Comparison of ENCODE assay signal across 27 cellular contexts in the genomic region with DNA sequence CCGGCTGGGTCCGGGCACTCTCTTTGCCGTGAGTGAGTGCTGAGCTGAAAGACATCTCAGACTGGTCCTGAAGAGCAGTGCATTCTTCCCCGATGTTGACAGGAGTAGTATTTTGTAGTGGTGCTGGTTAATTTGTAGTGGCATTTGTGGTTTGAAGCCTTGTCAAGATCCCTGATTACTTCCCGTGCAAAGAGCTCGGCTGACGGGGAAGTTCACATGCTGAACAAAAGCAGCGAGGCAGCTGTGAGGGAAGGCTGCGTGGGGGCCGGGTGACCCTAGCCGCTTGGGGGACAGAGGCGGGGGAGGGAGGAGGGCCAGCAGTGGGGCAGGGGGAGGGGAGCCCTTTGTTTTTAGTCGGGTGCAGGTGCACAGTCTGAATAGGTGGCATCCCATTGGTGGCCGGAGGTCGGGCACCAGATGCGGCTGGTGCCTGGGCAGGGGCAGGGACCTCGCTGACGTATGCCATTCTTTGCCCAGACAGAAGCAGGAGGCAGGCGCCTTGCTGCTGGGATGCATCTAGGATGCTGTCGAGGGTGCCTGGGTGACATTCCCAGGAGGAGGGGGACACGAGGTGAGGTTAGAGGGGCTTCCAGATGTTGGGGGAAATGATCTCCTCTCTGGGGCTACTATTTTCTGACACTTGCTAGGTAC.
DNase-seq lines count a peak whose midpoint lies in the region; ATAC-seq and TF ChIP-seq lines count a peak whose summit lies in the region.
"Had no signal": no experiment of that assay in that cellular context is flagged by ENCODE, and none has a peak within 500 bp of the region (broad histone marks: within the 10 kb centered on the region; RNA-seq: fewer than 3 reads in every experiment).

No MANE protein-coding gene starts in this region.

- no peak overlapping the region for H3K4me3 ChIP-seq in BLaER1 treated with 17β-estradiol and CSF1 and Interleukin-3, amounts not matched to agents 10 nM and 100 nM
- no peak overlapping the region for H3K4me3 ChIP-seq in GM23338
- no peak overlapping the region for H3K4me3 ChIP-seq in neuronal stem cell (ENCODE audit: low read length in 2 of 2)
- no peak overlapping the region for H3K4me3 ChIP-seq in MG63
- H3K4me3 ChIP-seq: colonic mucosa, right atrium auricular region, stomach had no signal

- H3K9me3 ChIP-seq in BLaER1 treated with 17β-estradiol and CSF1 and Interleukin-3, amounts not matched to agents 10 nM and 100 nM (replicated peaks in 1 of 11), result no peaks in the 10 kb centered on the region
- no peaks in the 10 kb centered on the region for H3K9me3 ChIP-seq in neuronal stem cell (replicated peaks in 1 of 2; ENCODE audit: control insufficient read depth in 2 of 2, insufficient read depth in 1 of 2, low read depth in 1 of 2, low read length in 2 of 2)
- no peaks in the 10 kb centered on the region for H3K9me3 ChIP-seq in MG63
- H3K9me3 ChIP-seq: BE2C, colonic mucosa, right atrium auricular region, stomach had no signal

- H3K18ac ChIP-seq in neuronal stem cell (ENCODE audit: low read length), result peak overlapping the region; percentile 23

- no peak overlapping the region for H2BK15ac ChIP-seq in neuronal stem cell (ENCODE audit: low read length)

- no peaks in the 10 kb centered on the region for H3K36me3 Mint-ChIP-seq in GM23338 (ENCODE audit: low read depth)
- peaks cover 2% of the 10 kb centered on the region for H3K36me3 Mint-ChIP-seq in activated CD4-positive, alpha-beta memory T cell treated with anti-CD3 and anti-CD28 coated beads for 36 hours

- H3K4ac ChIP-seq in neuronal stem cell (ENCODE audit: low read length), result no peak overlapping the region

- no peak overlapping the region for H4K91ac ChIP-seq in neuronal stem cell (ENCODE audit: low read depth, low read length, poor library complexity)

- no peak overlapping the region for H4K8ac ChIP-seq in neuronal stem cell (ENCODE audit: low read depth, low read length)

- H4K20me1 ChIP-seq in BLaER1 treated with 17β-estradiol and CSF1 and Interleukin-3, amounts not matched to agents 10 nM and 100 nM, result peaks cover 38 to 91% (median 54%) of the 10 kb centered on the region in 11 experiments; a peak in 19 of 22 replicates
- no peaks in the 10 kb centered on the region for H4K20me1 ChIP-seq in GM23338 (replicated peaks; ENCODE audit: insufficient read depth)

- peaks cover 3% of the 10 kb centered on the region; the same call in 1 of the 2 replicates for H3F3A ChIP-seq in GM23338 (replicated peaks; ENCODE audit: low read depth)

- H3K79me1 ChIP-seq in neuronal stem cell (ENCODE audit: low read depth, low read length), result no peaks in the 10 kb centered on the region

- no peaks in the 10 kb centered on the region for H3K9me3 Mint-ChIP-seq in GM23338
- H3K9me3 Mint-ChIP-seq in activated CD4-positive, alpha-beta memory T cell treated with anti-CD3 and anti-CD28 coated beads for 36 hours, result no peaks in the 10 kb centered on the region
- H3K9me3 Mint-ChIP-seq: activated T-helper 1 cell treated with anti-CD3 and anti-CD28 coated beads, Interleukin-12 subunit alpha, Interleukin-12 subunit beta, Interleukin-2, Interleukin-4 antibody, amounts not matched to agents 30 ng/mL and 10 ng/mL and 1 ng/mL, durations not matched to agents 14 hours and 24 hours and 36 hours; memory B cell; nephron progenitor cell had no signal

- no CpG with 5 or more reads among the region's 21 CpGs for WGBS in neuronal stem cell (ENCODE audit: extremely low coverage in 2 of 2, insufficient read length in 2 of 2, insufficient replicate concordance in 1 of 2), 2 donors

- H3K36me3 ChIP-seq in BLaER1 treated with 17β-estradiol and CSF1 and Interleukin-3, amounts not matched to agents 10 nM and 100 nM, result peaks cover 9 to 96% (median 66%) of the 10 kb centered on the region in 11 experiments; a peak in 18 of 22 replicates
- no peaks in the 10 kb centered on the region for H3K36me3 ChIP-seq in GM23338 (ENCODE audit: insufficient read depth)
- H3K36me3 ChIP-seq in neuronal stem cell (replicated peaks in 1 of 2; ENCODE audit: control insufficient read depth in 2 of 2, insufficient read depth in 2 of 2, low read length in 2 of 2), result peaks cover 0 to 3% of the 10 kb centered on the region in 2 donors
- no peaks in the 10 kb centered on the region for H3K36me3 ChIP-seq in MG63
- H3K36me3 ChIP-seq: BE2C, colonic mucosa, right atrium auricular region had no signal

- peaks cover 0 to 12% (median 0%) of the 10 kb centered on the region in 11 experiments; a peak in 5 of 22 replicates for H3K27me3 ChIP-seq in BLaER1 treated with 17β-estradiol and CSF1 and Interleukin-3, amounts not matched to agents 10 nM and 100 nM
- H3K27me3 ChIP-seq in GM23338 (ENCODE audit: insufficient read depth) (no peaks in the 10 kb centered on the region), neuronal stem cell (ENCODE audit: control insufficient read depth in 3 of 3, insufficient read depth in 3 of 3, low read depth in 1 of 3, low read length in 3 of 3) (no peaks in the 10 kb centered on the region), MG63 (no peaks in the 10 kb centered on the region)
- H3K27me3 ChIP-seq: BE2C, colonic mucosa, right atrium auricular region, stomach had no signal

- DNase-seq in GM23338 (ENCODE audit: low spot score), result no peak
- DNase-seq in astrocyte of the hippocampus (ENCODE audit: low read depth, low spot score), result peak; percentile 67
- no peak for DNase-seq in neuronal stem cell (ENCODE audit: low spot score)
- no peak for DNase-seq in DMS 273 treated with DMSO at 0.1 percent for 48 hours (lab: John Stamatoyannopoulos, UW)
- DNase-seq in activated CD4-positive, alpha-beta memory T cell treated with anti-CD3 and anti-CD28 coated beads for 36 hours, result no peak
- DNase-seq in 8988T, result no peak
- no peak for DNase-seq in MG63
- DNase-seq: activated naive CD4-positive, alpha-beta T cell treated with Interleukin-2 at 50 U/mL for 16 hours; amniotic stem cell; BE2C; colonic mucosa; DMS53; effector CD4-positive, alpha-beta T cell; hypothalamus; NCI-H1048; NCI-H1694; NCI-H69; nephron progenitor cell; stimulated activated CD8-positive, alpha-beta memory T cell treated with anti-CD3 and anti-CD28 coated beads, Interleukin-4, amount 100 ng/mL, for 48 hours; stomach; T-helper 2 cell had no signal

- H3K4me1 ChIP-seq in BLaER1 treated with 17β-estradiol and CSF1 and Interleukin-3, amounts not matched to agents 10 nM and 100 nM, result peaks cover 0 to 24% (median 19%) of the 10 kb centered on the region in 10 experiments; a peak in 16 of 20 replicates
- peaks cover 28% of the 10 kb centered on the region for H3K4me1 ChIP-seq in GM23338 (ENCODE audit: insufficient read depth)
- H3K4me1 ChIP-seq in neuronal stem cell (ENCODE audit: control insufficient read depth in 2 of 2, insufficient read depth in 1 of 2, low read depth in 1 of 2, low read length in 2 of 2), result peaks cover 42 to 61% of the 10 kb centered on the region in 2 donors
- H3K4me1 ChIP-seq: BE2C, colonic mucosa, parathyroid adenoma, right atrium auricular region, stomach had no signal

- H2AK5ac ChIP-seq in neuronal stem cell (ENCODE audit: low read depth, low read length), result no peak overlapping the region

- peaks cover 11% of the 10 kb centered on the region for H3K27me3 Mint-ChIP-seq in GM23338 (ENCODE audit: insufficient read depth, low read depth, poor library complexity)
- H3K27me3 Mint-ChIP-seq in activated CD4-positive, alpha-beta memory T cell treated with anti-CD3 and anti-CD28 coated beads for 36 hours, result no peaks in the 10 kb centered on the region
- H3K27me3 Mint-ChIP-seq: memory B cell had no signal

- TF ChIP-seq CTCF in GM23338 (conservative IDR thresholded peaks at IDR 0.05; ENCODE audit: low read depth in 2 of 2), result no peak

- H3K9ac ChIP-seq in BLaER1 treated with 17β-estradiol and CSF1 and Interleukin-3, amounts not matched to agents 10 nM and 100 nM, result no peak overlapping the region
- H3K9ac ChIP-seq in neuronal stem cell (ENCODE audit: low read depth, low read length, poor library complexity), result no peak overlapping the region
- H3K9ac ChIP-seq: parathyroid adenoma had no signal

- H2BK12ac ChIP-seq in neuronal stem cell (ENCODE audit: low read length), result no peak overlapping the region

- H3K9me2 ChIP-seq in GM23338 (ENCODE audit: insufficient read depth), result no peaks in the 10 kb centered on the region

- H3K4me1 Mint-ChIP-seq in GM23338, result peaks cover 50% of the 10 kb centered on the region
- H3K4me1 Mint-ChIP-seq in activated CD4-positive, alpha-beta memory T cell treated with anti-CD3 and anti-CD28 coated beads for 36 hours (ENCODE audit: low read depth), result no peaks in the 10 kb centered on the region
- H3K4me1 Mint-ChIP-seq: memory B cell had no signal

- POLR2A ChIA-PET in activated CD4-positive, alpha-beta memory T cell treated with anti-CD3 and anti-CD28 coated beads for 36 hours (lab: Charles Lee), result no interaction called here

- peak; percentile 7; the same call in 1 of the 3 replicates for ATAC-seq in GM23338
- ATAC-seq: Right ventricle myocardium inferior had no signal

- H3K4me2 ChIP-seq in BLaER1 treated with 17β-estradiol and CSF1 and Interleukin-3, amounts not matched to agents 10 nM and 100 nM, result peak overlapping the region in 9 of 11 experiments; percentile 17 to 61 (median 48); a peak in 16 of 22 replicates
- H3K4me2 ChIP-seq in GM23338 (no peak overlapping the region), neuronal stem cell (ENCODE audit: insufficient read depth, low read length, poor library complexity, severe bottlenecking) (no peak overlapping the region)

- no peak overlapping the region for H3K27ac ChIP-seq in BLaER1 treated with 17β-estradiol and CSF1 and Interleukin-3, amounts not matched to agents 10 nM and 100 nM
- H3K27ac ChIP-seq in GM23338 (ENCODE audit: low read depth) (no peak overlapping the region), neuronal stem cell (replicated peaks; ENCODE audit: low read length) (no peak overlapping the region)
- H3K27ac ChIP-seq: colonic mucosa, parathyroid adenoma, right atrium auricular region, stomach had no signal

- H3K4me3 Mint-ChIP-seq in GM23338, result no peak overlapping the region
- H3K4me3 Mint-ChIP-seq in activated CD4-positive, alpha-beta memory T cell treated with anti-CD3 and anti-CD28 coated beads for 36 hours, result no peak overlapping the region
- H3K4me3 Mint-ChIP-seq: activated T-helper 1 cell treated with anti-CD3 and anti-CD28 coated beads, Interleukin-12 subunit alpha, Interleukin-12 subunit beta, Interleukin-2, Interleukin-4 antibody, amounts not matched to agents 30 ng/mL and 10 ng/mL and 1 ng/mL, durations not matched to agents 14 hours and 24 hours and 36 hours; memory B cell; nephron progenitor cell had no signal

- no peak overlapping the region for H2AFZ ChIP-seq in GM23338
- peak overlapping the region; percentile 0 for H2AFZ ChIP-seq in neuronal stem cell (ENCODE audit: low read length)
- H2AFZ ChIP-seq: parathyroid adenoma had no signal

- intact Hi-C loops in activated CD4-positive, alpha-beta memory T cell treated with anti-CD3 and anti-CD28 coated beads for 36 hours (cut with micrococcal nuclease), result no loop called here

- CTCF ChIA-PET in activated CD4-positive, alpha-beta memory T cell treated with anti-CD3 and anti-CD28 coated beads for 36 hours (lab: Charles Lee), result no interaction called here

- no peak overlapping the region for H3K23ac ChIP-seq in neuronal stem cell (ENCODE audit: low read depth, low read length, poor library complexity)

- H3K79me2 ChIP-seq in GM23338 (replicated peaks; ENCODE audit: insufficient read depth), result no peaks in the 10 kb centered on the region
- H3K79me2 ChIP-seq: parathyroid adenoma had no signal

- no peak overlapping the region for H2BK5ac ChIP-seq in neuronal stem cell (ENCODE audit: low read length)

- H2BK120ac ChIP-seq in neuronal stem cell (ENCODE audit: low read depth, low read length), result no peak overlapping the region

- H3K14ac ChIP-seq in neuronal stem cell (ENCODE audit: low read length), result no peak overlapping the region

- no peak overlapping the region for H3K27ac Mint-ChIP-seq in GM23338
- no peak overlapping the region for H3K27ac Mint-ChIP-seq in activated CD4-positive, alpha-beta memory T cell treated with anti-CD3 and anti-CD28 coated beads for 36 hours
- H3K27ac Mint-ChIP-seq: activated T-helper 1 cell treated with anti-CD3 and anti-CD28 coated beads, Interleukin-12 subunit alpha, Interleukin-12 subunit beta, Interleukin-2, Interleukin-4 antibody, amounts not matched to agents 30 ng/mL and 10 ng/mL and 1 ng/mL, durations not matched to agents 14 hours and 24 hours and 36 hours; memory B cell; nephron progenitor cell had no signal

Comparison
In these comparisons a context has a peak if more than half of its experiments do, and no peak if none do; other contexts are left out.
1. H3K4me2 ChIP-seq: peak in BLaER1 treated with 17β-estradiol and CSF1 and Interleukin-3, amounts not matched to agents 10 nM and 100 nM (9 of 11); none in GM23338 (single experiment) and neuronal stem cell (single experiment).